ENCODE assay signal across 9 cellular contexts in the genomic region with DNA sequence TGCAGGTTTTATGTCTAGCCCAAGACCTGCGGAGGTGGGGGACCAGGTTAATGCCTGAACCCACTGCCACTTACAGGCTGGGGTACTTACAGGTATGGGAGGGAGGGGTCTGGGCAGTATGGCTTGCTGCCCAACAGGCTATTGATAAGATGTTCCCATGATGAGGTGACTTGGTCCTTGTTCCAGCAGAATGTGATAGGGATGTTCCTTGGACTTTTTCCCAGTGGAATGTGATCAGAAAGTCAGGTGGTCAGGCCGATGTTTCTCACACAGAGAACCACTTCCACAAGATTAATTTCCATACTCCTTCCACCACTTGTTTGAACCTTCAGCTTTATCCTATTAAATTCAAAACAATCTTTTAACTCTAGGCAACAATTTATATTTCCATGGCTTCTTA.
"Had no signal": no experiment of that assay in that cellular context is flagged by ENCODE, and none has a peak within 500 bp of the region (broad histone marks: within the 10 kb centered on the region; RNA-seq: fewer than 3 reads in every experiment).

No MANE protein-coding gene starts in this region.

- ATAC-seq: HCT116, K562 had no signal

- H3K4me3 ChIP-seq: GM23248, HAP-1, K562 had no signal

- H3K9ac ChIP-seq: GM23248 had no signal

- FAIRE-seq: K562 had no signal

- H3K27ac Mint-ChIP-seq: HFFc6 had no signal

- H3K36me3 ChIP-seq: HAP-1 had no signal

- H3K27ac ChIP-seq: GM23248, HL-60 had no signal

- H3K4me3 Mint-ChIP-seq: HFFc6 had no signal

- H2AFZ ChIP-seq: GM23248 had no signal

- H3K4me1 ChIP-seq: HAP-1 had no signal

- H3K9me3 ChIP-seq: HAP-1 had no signal

- DNase-seq: GM23248, GOT3, H7, HFFc6, IMR-90 had no signal
